8 cellular contexts compared by ENCODE assay signal in the genomic region with DNA sequence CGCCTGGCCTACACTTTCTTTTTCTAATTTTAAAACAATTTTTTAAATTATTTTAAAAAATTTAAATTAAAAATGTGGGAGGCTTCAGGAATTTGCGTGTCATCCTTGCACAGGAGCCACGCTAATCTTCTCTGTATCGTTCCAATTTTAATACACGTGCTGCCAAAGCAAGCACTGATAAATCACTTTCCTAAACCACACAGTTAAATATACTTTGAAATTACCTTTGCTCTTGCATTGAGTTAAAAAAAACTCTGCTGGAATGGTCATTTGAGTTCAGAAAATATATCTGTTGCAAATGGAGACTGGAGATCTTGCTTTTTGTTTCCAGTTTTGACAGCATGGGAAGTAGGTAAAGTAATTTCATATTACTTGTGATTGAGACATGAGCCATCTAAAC. TPM values are rescaled to one million over a fixed set of nuclear protein-coding genes. Genes with fewer than 3 reads are reported as not detected.
"Had no signal": no experiment of that assay in that cellular context is flagged by ENCODE, and none has a peak within 500 bp of the region (broad histone marks: within the 10 kb centered on the region; RNA-seq: fewer than 3 reads in every experiment).

No MANE protein-coding gene starts in this region.

- H3K27ac ChIP-seq: HL-60 had no signal

- H3K36me3 Mint-ChIP-seq: IgD-negative memory B cell had no signal

- DNase-seq: IMR-90, KBM-7, KG1 had no signal

- H3K9me3 Mint-ChIP-seq: IgD-negative memory B cell had no signal

- H3K27ac Mint-ChIP-seq: IgD-negative memory B cell had no signal

- H3K4me3 Mint-ChIP-seq: IgD-negative memory B cell had no signal

- H3K4me3 ChIP-seq: K562 had no signal

- FAIRE-seq: HTR-8/SVneo, K562 had no signal

- ATAC-seq: K562 had no signal

- H3K4me1 Mint-ChIP-seq: IgD-negative memory B cell had no signal

RNA-seq across cellular contexts. Expression of gene GATM, which starts 23.6 kb away (rescaled TPM):
- total RNA-seq: HT1080 had no signal
